28 cellular contexts compared by ENCODE assay signal in the genomic region with DNA sequence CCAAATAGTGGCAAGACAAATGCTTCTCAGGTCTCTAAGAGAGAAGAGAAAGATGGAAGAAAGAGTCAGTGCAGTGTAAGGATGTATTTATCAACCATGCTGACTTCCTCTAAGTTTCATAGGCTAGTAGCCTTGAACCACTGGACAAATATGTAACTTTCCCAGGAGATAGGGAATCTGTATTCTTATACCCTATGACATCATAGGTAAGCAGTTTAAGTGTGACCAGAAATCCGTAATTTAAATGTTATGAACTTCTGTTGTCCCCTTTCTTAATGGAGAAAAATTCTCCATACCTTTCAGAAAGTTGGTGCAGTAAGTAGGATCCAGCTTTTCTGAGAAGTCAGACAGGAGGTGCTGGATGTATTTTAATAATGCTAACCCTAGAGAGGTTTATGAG.
"Had no signal": no experiment of that assay in that cellular context is flagged by ENCODE, and none has a peak within 500 bp of the region (broad histone marks: within the 10 kb centered on the region; RNA-seq: fewer than 3 reads in every experiment).

No MANE protein-coding gene starts in this region.

- H3K9me3 ChIP-seq: colonic mucosa, esophagus muscularis mucosa, esophagus squamous epithelium, gastrocnemius medialis, gastroesophageal sphincter, heart left ventricle, heart right ventricle had no signal

- H3K27ac ChIP-seq: colonic mucosa, coronary artery, dorsolateral prefrontal cortex, epithelial cell of prostate, esophagus muscularis mucosa, esophagus squamous epithelium, foreskin keratinocyte, gastrocnemius medialis, gastroesophageal sphincter, heart left ventricle, heart right ventricle had no signal

- DNase-seq: colonic mucosa; cortex of kidney; dermis blood vessel endothelial cell; dorsolateral prefrontal cortex; effector CD4-positive, alpha-beta T cell; effector CD8-positive, alpha-beta T cell; effector memory CD4-positive, alpha-beta T cell; effector memory CD8-positive, alpha-beta T cell; endodermal cell; erythroblast; esophagus squamous epithelium; foreskin fibroblast; foreskin keratinocyte; foreskin melanocyte; gastrocnemius medialis; glutamatergic neuron; head of caudate nucleus; heart left ventricle; heart right ventricle had no signal

- H3K4me3 ChIP-seq: colonic mucosa, coronary artery, dorsolateral prefrontal cortex, esophagus muscularis mucosa, esophagus squamous epithelium, gastrocnemius medialis, gastroesophageal sphincter, heart left ventricle, heart right ventricle had no signal

- ATAC-seq: effector memory CD8-positive, alpha-beta T cell; esophagus mucosa; foreskin keratinocyte; gastrocnemius medialis; gastroesophageal sphincter; heart left ventricle; heart right ventricle had no signal

- H3K27me3 ChIP-seq: colonic mucosa, esophagus muscularis mucosa, esophagus squamous epithelium, gastrocnemius medialis, gastroesophageal sphincter, heart left ventricle had no signal

- H3K4me1 ChIP-seq: colonic mucosa, esophagus muscularis mucosa, esophagus squamous epithelium, gastrocnemius medialis, gastroesophageal sphincter, heart left ventricle had no signal

- H3K36me3 ChIP-seq: colonic mucosa, esophagus muscularis mucosa, esophagus squamous epithelium, gastrocnemius medialis, gastroesophageal sphincter, heart left ventricle, heart right ventricle had no signal

- FAIRE-seq: colon, endometrium, endothelial cell of umbilical vein, frontal cortex had no signal
